In the genomic region with DNA sequence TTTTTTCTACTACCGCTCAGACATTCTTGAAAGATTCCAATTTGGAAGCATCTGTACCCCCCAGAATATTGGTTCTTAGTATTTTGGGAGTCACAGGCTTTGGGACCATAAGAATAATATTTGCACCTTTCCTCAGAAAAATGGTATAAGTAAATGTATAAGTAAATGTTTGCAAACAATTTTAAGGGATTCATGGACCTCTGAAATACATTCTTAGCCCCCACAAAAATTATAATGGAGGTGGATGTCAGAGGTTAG, we compare ENCODE assay signal across 8 cellular contexts. TPM values are rescaled to one million over a fixed set of nuclear protein-coding genes. Genes with fewer than 3 reads are reported as not detected.
DNase-seq lines count a peak whose midpoint lies in the region; ATAC-seq and TF ChIP-seq lines count a peak whose summit lies in the region.

No MANE protein-coding gene starts in this region.

- peak overlapping the region; percentile 99 for H3K9ac ChIP-seq in mucosa of rectum (ENCODE audit: low read depth in 1 of 2, low read length in 2 of 2)

- H3K27me3 ChIP-seq in right atrium auricular region, result no peaks in the 10 kb centered on the region
- no peaks in the 10 kb centered on the region for H3K27me3 ChIP-seq in dorsolateral prefrontal cortex
- no peaks in the 10 kb centered on the region for H3K27me3 ChIP-seq in mucosa of rectum (ENCODE audit: control insufficient read depth in 2 of 2, insufficient read depth in 2 of 2, low read length in 2 of 2)

- peaks cover under 1% of the 10 kb centered on the region for H3K36me3 ChIP-seq in right atrium auricular region
- peaks cover under 1 to 11% of the 10 kb centered on the region in 2 donors for H3K36me3 ChIP-seq in mucosa of rectum (ENCODE audit: control insufficient read depth in 2 of 2, insufficient read depth in 2 of 2, low read length in 2 of 2)

- H3K4me3 ChIP-seq in right atrium auricular region (peak overlapping the region; percentile 82 to 84), dorsolateral prefrontal cortex (peak overlapping the region; percentile 36 to 99 (median 86)), mucosa of rectum (ENCODE audit: low read length in 2 of 2) (peak overlapping the region; percentile 99)

- H3K4me1 ChIP-seq in right atrium auricular region, result peaks cover 0 to 52% of the 10 kb centered on the region in 2 donors
- H3K4me1 ChIP-seq in mucosa of rectum (ENCODE audit: control insufficient read depth in 2 of 2, insufficient read depth in 2 of 2, low read length in 2 of 2), result peaks cover 16 to 23% of the 10 kb centered on the region in 2 donors

- TF ChIP-seq POLR2A in erythroblast (IDR thresholded peaks at IDR 0.05; ENCODE audit: low read length), result no peak

- ATAC-seq in left cardiac atrium, result no peak

- intact Hi-C loops in left cardiac atrium (cut with DNase I), result loop anchor here (5.0 to 10.0 kb wide), 3 partner anchors 134 to 224 kb away; no protein-coding TSS in a partner anchor
- intact Hi-C loops in dorsolateral prefrontal cortex (cut with DNase I), result loop anchor here (2.0 to 10.0 kb wide), 6 partner anchors 34 to 234 kb away; partner anchors contain the start of gene EPHX1 (in 1 of the 2)

- H3K27ac ChIP-seq in right atrium auricular region (peak overlapping the region; percentile 92 to 94), dorsolateral prefrontal cortex (peak overlapping the region; percentile 41 to 98 (median 93)), mucosa of rectum (ENCODE audit: low read depth in 2 of 2, low read length in 2 of 2) (peak overlapping the region; percentile 98)

- H3K9me3 ChIP-seq in right atrium auricular region (no peaks in the 10 kb centered on the region), mucosa of rectum (ENCODE audit: control insufficient read depth in 2 of 2, low read length in 2 of 2) (no peaks in the 10 kb centered on the region)

- TF ChIP-seq CTCF in right atrium auricular region (IDR thresholded peaks at IDR 0.05) (no peak), dorsolateral prefrontal cortex (IDR thresholded peaks at IDR 0.05 in 54 of 56, conservative IDR thresholded peaks at IDR 0.05 in 2 of 56; ENCODE audit: low read depth in 1 of 56, partially characterized antibody in 56 of 56) (no peak)

- no peak for DNase-seq in right atrium auricular region (ENCODE audit: low spot score)
- no peak for DNase-seq in left cardiac atrium
- no peak for DNase-seq in dorsolateral prefrontal cortex
- no peak for DNase-seq in NCI-H1105 (lab: John Stamatoyannopoulos, UW)
- no peak for DNase-seq in erythroblast (lab: John Stamatoyannopoulos, UW)
- DNase-seq in NCI-H2107 (lab: John Stamatoyannopoulos, UW), result no peak
- DNase-seq in germinal center (ENCODE audit: low spot score), result no peak

RNA-seq across cellular contexts. Expression of gene SRP9, which starts 0.7 kb away (rescaled TPM):
- 100 to 1,000 TPM; 143 to 216 TPM for total RNA-seq in right atrium auricular region
- total RNA-seq in left cardiac atrium, result 100 to 1,000 TPM; 189 to 200 TPM
- 100 to 1,000 TPM; 175 to 327 (median 230) TPM for total RNA-seq in dorsolateral prefrontal cortex

RNA-seq across cellular contexts. Expression of gene EPHX1, which starts 31.6 kb away (rescaled TPM):
- 10 to 100 TPM; 57.7 to 66.0 TPM for total RNA-seq in right atrium auricular region
- total RNA-seq in left cardiac atrium, result 100 to 1,000 TPM in 1 of 2 donors, 10 to 100 TPM in 1; 59.6 to 126 TPM
- total RNA-seq in dorsolateral prefrontal cortex, result 100 to 1,000 TPM in 79 of 120 experiments, 10 to 100 TPM in 41; 56.7 to 268 (median 111) TPM
